9 cellular contexts compared by ENCODE assay signal in the genomic region with DNA sequence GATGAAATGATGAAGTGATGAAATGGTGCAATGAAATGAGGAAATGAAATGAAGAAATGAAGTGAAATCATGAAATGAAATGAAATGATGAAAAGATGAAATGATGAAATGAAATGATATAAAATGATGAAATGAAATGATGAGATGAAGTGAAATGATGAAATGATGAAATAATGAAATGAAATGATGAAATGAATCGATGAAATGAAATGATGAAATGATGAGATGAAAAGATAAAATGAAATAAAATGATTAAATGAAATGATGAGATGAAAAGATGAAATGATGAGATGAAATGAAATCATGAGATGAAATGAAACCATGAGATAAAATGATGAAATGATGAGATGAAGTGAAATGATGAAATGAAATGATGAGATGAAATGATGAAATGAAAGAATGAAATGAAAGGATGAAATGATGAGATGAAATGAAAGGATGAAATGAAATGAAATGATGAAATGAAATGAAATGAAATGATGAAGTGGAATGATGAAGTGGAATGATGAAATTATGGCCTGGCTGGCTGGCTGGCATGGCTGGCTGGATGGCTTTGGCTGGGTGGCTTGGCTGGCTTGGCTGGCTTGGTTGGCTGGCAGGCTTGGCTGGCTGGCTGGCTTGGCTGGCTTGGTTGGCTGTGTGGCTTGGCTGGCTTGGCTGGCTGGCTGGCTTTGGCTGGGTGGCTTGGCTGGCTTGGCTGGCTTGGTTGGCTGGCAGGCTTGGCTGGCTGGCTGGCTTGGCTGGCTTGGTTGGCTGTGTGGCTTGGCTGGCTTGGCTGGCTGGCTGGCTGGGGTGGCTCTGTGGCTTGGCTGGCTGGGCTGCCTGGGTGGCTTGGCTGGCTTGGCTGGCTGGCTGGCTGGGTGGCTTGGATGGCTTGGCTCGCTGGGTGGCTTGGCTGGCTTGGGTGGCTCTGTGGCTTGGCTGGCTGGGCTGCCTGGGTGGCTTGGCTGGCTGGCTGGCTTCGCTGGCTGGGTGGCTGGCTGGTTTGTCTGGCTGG. TPM values are rescaled to one million over a fixed set of nuclear protein-coding genes. Genes with fewer than 3 reads are reported as not detected.
DNase-seq lines count a peak whose midpoint lies in the region; ATAC-seq, FAIRE-seq and TF ChIP-seq lines count a peak whose summit lies in the region.
"Not testable (repeated sequence)": the region's sequence is repeated elsewhere in the genome, so short reads cannot be mapped to it uniquely, and the experiment has no call there.
"Had no signal": no experiment of that assay in that cellular context is flagged by ENCODE, and none has a peak within 500 bp of the region (broad histone marks: within the 10 kb centered on the region; RNA-seq: fewer than 3 reads in every experiment).

No MANE protein-coding gene starts in this region.

- not testable (repeated sequence) for H3K9me3 ChIP-seq in left lung, suprapubic skin

- H3K36me3 ChIP-seq in left lung, suprapubic skin: not testable (repeated sequence)

- intact Hi-C loops in Right ventricle myocardium superior (cut with DNase I); left lung (cut with DNase I): not testable (repeated sequence)

- not testable (repeated sequence) for TF ChIP-seq POLR2A in suprapubic skin (IDR thresholded peaks at IDR 0.05)

- 46% methylated on average over 2 of the region's 3 CpGs for WGBS in suprapubic skin

- DNase-seq in RCC 7860 (ENCODE audit: low spot score), result not testable (repeated sequence)
- peak; percentile 18 for DNase-seq in activated CD8-positive, alpha-beta T cell treated with anti-CD3 and anti-CD28 coated beads, Interleukin-2, amount 10 ng/mL, durations not matched to agents 7 days and 5 days
- DNase-seq in activated naive CD4-positive, alpha-beta T cell treated with anti-CD3 and anti-CD28 coated beads, Interleukin-2, amount 10 ng/mL, durations not matched to agents 7 days and 5 days, result peak; percentile 21
- peak; percentile 35 for DNase-seq in Right ventricle myocardium superior
- DNase-seq in left lung, result peak; percentile 35 to 78
- peak; percentile 14 for DNase-seq in omental fat pad (ENCODE audit: low spot score)
- peak; percentile 62 to 72 for DNase-seq in suprapubic skin (ENCODE audit: low spot score in 2 of 2)

- H3K4me3 Mint-ChIP-seq in activated CD8-positive, alpha-beta T cell treated with anti-CD3 and anti-CD28 coated beads, Interleukin-2, amount 10 ng/mL, durations not matched to agents 7 days and 5 days; activated naive CD4-positive, alpha-beta T cell treated with anti-CD3 and anti-CD28 coated beads, Interleukin-2, amount 10 ng/mL, durations not matched to agents 7 days and 5 days: not testable (repeated sequence)

- not testable (repeated sequence) for H3K4me1 Mint-ChIP-seq in activated CD8-positive, alpha-beta T cell treated with anti-CD3 and anti-CD28 coated beads, Interleukin-2, amount 10 ng/mL, durations not matched to agents 7 days and 5 days (ENCODE audit: low read depth); activated naive CD4-positive, alpha-beta T cell treated with anti-CD3 and anti-CD28 coated beads, Interleukin-2, amount 10 ng/mL, durations not matched to agents 7 days and 5 days

- not testable (repeated sequence) for H3K27ac Mint-ChIP-seq in activated CD8-positive, alpha-beta T cell treated with anti-CD3 and anti-CD28 coated beads, Interleukin-2, amount 10 ng/mL, durations not matched to agents 7 days and 5 days; activated naive CD4-positive, alpha-beta T cell treated with anti-CD3 and anti-CD28 coated beads, Interleukin-2, amount 10 ng/mL, durations not matched to agents 7 days and 5 days

- not testable (repeated sequence) for H3K27me3 Mint-ChIP-seq in activated CD8-positive, alpha-beta T cell treated with anti-CD3 and anti-CD28 coated beads, Interleukin-2, amount 10 ng/mL, durations not matched to agents 7 days and 5 days (ENCODE audit: low read depth); activated naive CD4-positive, alpha-beta T cell treated with anti-CD3 and anti-CD28 coated beads, Interleukin-2, amount 10 ng/mL, durations not matched to agents 7 days and 5 days

- not testable (repeated sequence) for H3K4me1 ChIP-seq in left lung, suprapubic skin

- TF ChIP-seq EP300 in suprapubic skin (IDR thresholded peaks at IDR 0.05), result not testable (repeated sequence)

- not testable (repeated sequence) for H3K9me3 Mint-ChIP-seq in activated CD8-positive, alpha-beta T cell treated with anti-CD3 and anti-CD28 coated beads, Interleukin-2, amount 10 ng/mL, durations not matched to agents 7 days and 5 days (ENCODE audit: insufficient read depth); activated naive CD4-positive, alpha-beta T cell treated with anti-CD3 and anti-CD28 coated beads, Interleukin-2, amount 10 ng/mL, durations not matched to agents 7 days and 5 days

- POLR2A ChIA-PET in activated CD8-positive, alpha-beta T cell treated with anti-CD3 and anti-CD28 coated beads, Interleukin-2, amount 10 ng/mL, durations not matched to agents 7 days and 5 days (lab: Charles Lee), result not testable (repeated sequence)

- not testable (repeated sequence) for H3K36me3 Mint-ChIP-seq in activated CD8-positive, alpha-beta T cell treated with anti-CD3 and anti-CD28 coated beads, Interleukin-2, amount 10 ng/mL, durations not matched to agents 7 days and 5 days (ENCODE audit: low read depth); activated naive CD4-positive, alpha-beta T cell treated with anti-CD3 and anti-CD28 coated beads, Interleukin-2, amount 10 ng/mL, durations not matched to agents 7 days and 5 days

- H3K27ac ChIP-seq in left lung, suprapubic skin: not testable (repeated sequence)

- not testable (repeated sequence) for H3K4me3 ChIP-seq in left lung, suprapubic skin

- peak; percentile 16 for FAIRE-seq in RCC 7860 (lab: Jason Lieb, UNC)

- ATAC-seq in activated CD8-positive, alpha-beta T cell treated with anti-CD3 and anti-CD28 coated beads, Interleukin-2, amount 10 ng/mL, durations not matched to agents 7 days and 5 days; Right ventricle myocardium superior (ENCODE audit: poor library complexity); left lung; omental fat pad (ENCODE audit: low FRiP score): not testable (repeated sequence)

- TF ChIP-seq CTCF in left lung (IDR thresholded peaks at IDR 0.05); omental fat pad (IDR thresholded peaks at IDR 0.05); suprapubic skin (IDR thresholded peaks at IDR 0.05): not testable (repeated sequence)

- CTCF ChIA-PET in activated CD8-positive, alpha-beta T cell treated with anti-CD3 and anti-CD28 coated beads, Interleukin-2, amount 10 ng/mL, durations not matched to agents 7 days and 5 days (lab: Charles Lee); activated naive CD4-positive, alpha-beta T cell treated with anti-CD3 and anti-CD28 coated beads, Interleukin-2, amount 10 ng/mL, durations not matched to agents 7 days and 5 days (lab: Charles Lee): not testable (repeated sequence)

- H3K27me3 ChIP-seq in left lung, suprapubic skin: not testable (repeated sequence)

RNA-seq across cellular contexts. Expression of gene TP53TG3D, which starts 32.0 kb away (rescaled TPM):
- under 1 TPM in 1 of 2 experiments, not detected in 1; 0.52 TPM for total RNA-seq in activated CD8-positive, alpha-beta T cell treated with anti-CD3 and anti-CD28 coated beads, Interleukin-2, amount 10 ng/mL, durations not matched to agents 7 days and 5 days
- total RNA-seq in Right ventricle myocardium superior (0.89 TPM), left lung (under 1 TPM; 0.29 to 0.61 TPM), omental fat pad (not detected), suprapubic skin (1 to 10 TPM in 1 of 4 donors, not detected in 3; 1.3 TPM)
- total RNA-seq: B cell, GM23338 had no signal
